ENCODE assay signal across 11 cellular contexts in the genomic region with DNA sequence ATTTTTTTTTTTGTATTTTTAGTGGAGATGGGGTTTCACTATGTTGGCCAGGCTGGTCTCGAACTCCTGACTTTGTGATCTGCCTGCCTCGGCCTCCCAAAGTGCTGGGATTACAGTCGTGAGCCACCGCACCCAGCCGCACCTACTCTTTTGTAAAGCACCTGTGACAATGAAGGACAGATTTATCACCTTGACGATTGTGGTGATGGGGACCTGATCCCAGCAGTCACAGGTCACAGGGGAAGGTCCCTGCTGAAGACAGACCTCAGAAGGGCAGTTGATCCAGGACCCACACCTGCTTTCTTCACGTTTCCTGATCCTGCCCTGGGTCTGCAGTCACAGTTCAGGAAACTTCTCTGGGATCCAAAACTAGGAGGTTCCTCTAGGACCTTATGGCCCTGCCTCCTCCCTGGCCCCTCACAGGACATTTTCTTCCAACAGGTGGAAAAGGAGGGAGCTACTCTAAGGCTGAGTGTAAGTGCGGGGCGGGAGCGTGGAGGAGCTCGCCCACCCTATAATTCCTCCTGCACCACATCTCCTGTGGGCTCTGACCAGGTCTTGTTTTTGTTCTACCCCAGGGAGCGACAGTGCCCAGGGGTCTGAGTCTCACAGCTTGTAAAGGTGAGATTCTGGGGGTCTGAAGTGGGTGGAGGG. TPM values are rescaled to one million over a fixed set of nuclear protein-coding genes. Genes with fewer than 3 reads are reported as not detected.
A peak's percentile ranks its signal among the peaks of the same experiment; 100 is the strongest.
DNase-seq lines count a peak whose midpoint lies in the region; ATAC-seq and TF ChIP-seq lines count a peak whose summit lies in the region.
"Had no signal": no experiment of that assay in that cellular context is flagged by ENCODE, and none has a peak within 500 bp of the region (broad histone marks: within the 10 kb centered on the region; RNA-seq: fewer than 3 reads in every experiment).

No MANE protein-coding gene starts in this region.

- peak overlapping the region; percentile 72 for H3K27ac Mint-ChIP-seq in activated T-helper 2 cell treated with anti-CD3 and anti-CD28 coated beads, Interferon-gamma antibody, Interleukin-2, Interleukin-4, amounts not matched to agents 10 μg/mL and 5 μg/mL and 100 μg/mL, durations not matched to agents 14 hours and 24 hours and 36 hours
- H3K27ac Mint-ChIP-seq in type B pancreatic cell = peak overlapping the region; percentile 53

- no peak for TF ChIP-seq CTCF in heart left ventricle (IDR thresholded peaks at IDR 0.05)
- TF ChIP-seq CTCF in type B pancreatic cell (conservative IDR thresholded peaks at IDR 0.05) = no peak

- intact Hi-C loops in heart left ventricle (cut with DNase I) = no loop called here
- intact Hi-C loops in cardiac septum (cut with DNase I) = no loop called here
- intact Hi-C loops in activated T-helper 2 cell treated with anti-CD3 and anti-CD28 coated beads, Interferon-gamma antibody, Interleukin-2, Interleukin-4, amounts not matched to agents 10 μg/mL and 5 μg/mL and 100 μg/mL, durations not matched to agents 14 hours and 24 hours and 36 hours (cut with micrococcal nuclease) = no loop called here

- peak overlapping the region; percentile 98 for H3K4me3 Mint-ChIP-seq in activated T-helper 2 cell treated with anti-CD3 and anti-CD28 coated beads, Interferon-gamma antibody, Interleukin-2, Interleukin-4, amounts not matched to agents 10 μg/mL and 5 μg/mL and 100 μg/mL, durations not matched to agents 14 hours and 24 hours and 36 hours (ENCODE audit: low read depth)
- peak overlapping the region; percentile 54 for H3K4me3 Mint-ChIP-seq in type B pancreatic cell

- H3K36me3 ChIP-seq in heart left ventricle = peaks cover 0 to 47% (median 42%) of the 10 kb centered on the region in 9 donors
- H3K36me3 ChIP-seq in muscle layer of duodenum (ENCODE audit: control insufficient read depth in 1 of 2, insufficient read depth in 2 of 2, low read length in 2 of 2) = peaks cover 33 to 34% of the 10 kb centered on the region in 2 donors

- peaks cover 62% of the 10 kb centered on the region for H3K36me3 Mint-ChIP-seq in activated T-helper 2 cell treated with anti-CD3 and anti-CD28 coated beads, Interferon-gamma antibody, Interleukin-2, Interleukin-4, amounts not matched to agents 10 μg/mL and 5 μg/mL and 100 μg/mL, durations not matched to agents 14 hours and 24 hours and 36 hours (ENCODE audit: low read depth)
- H3K36me3 Mint-ChIP-seq in type B pancreatic cell = peaks cover 4% of the 10 kb centered on the region

- H3K4me1 ChIP-seq in heart left ventricle (peaks cover 0 to 67% (median 19%) of the 10 kb centered on the region in 12 donors), muscle layer of duodenum (ENCODE audit: control insufficient read depth in 1 of 2, insufficient read depth in 2 of 2, low read length in 2 of 2) (peaks cover 7 to 23% of the 10 kb centered on the region in 2 donors)

- H3K4me1 Mint-ChIP-seq in activated T-helper 2 cell treated with anti-CD3 and anti-CD28 coated beads, Interferon-gamma antibody, Interleukin-2, Interleukin-4, amounts not matched to agents 10 μg/mL and 5 μg/mL and 100 μg/mL, durations not matched to agents 14 hours and 24 hours and 36 hours (ENCODE audit: low read depth) = peaks cover 67% of the 10 kb centered on the region
- peaks cover 10% of the 10 kb centered on the region for H3K4me1 Mint-ChIP-seq in type B pancreatic cell (ENCODE audit: unreplicated experiment)

- peak overlapping the region; percentile 13 to 99 (median 92) for H3K4me3 ChIP-seq in heart left ventricle
- H3K4me3 ChIP-seq in muscle layer of duodenum (ENCODE audit: low read depth in 1 of 2, low read length in 2 of 2) = peak overlapping the region; percentile 30 to 94
- H3K4me3 ChIP-seq: HAP-1 had no signal

- WGBS in heart left ventricle, 4 donors = 73 to 87% (median 80%) methylated on average over 12 of the region's 12 CpGs

- no peak for TF ChIP-seq POLR2A in heart left ventricle (IDR thresholded peaks at IDR 0.05)

- no peak for ATAC-seq in heart left ventricle
- ATAC-seq in GM21447 (IDR thresholded peaks at IDR 0.05; ENCODE audit: unreplicated experiment) = no peak
- no peak for ATAC-seq in HG03280 (IDR thresholded peaks at IDR 0.05; ENCODE audit: unreplicated experiment)

- no peaks in the 10 kb centered on the region for H3K9me3 Mint-ChIP-seq in activated T-helper 2 cell treated with anti-CD3 and anti-CD28 coated beads, Interferon-gamma antibody, Interleukin-2, Interleukin-4, amounts not matched to agents 10 μg/mL and 5 μg/mL and 100 μg/mL, durations not matched to agents 14 hours and 24 hours and 36 hours
- H3K9me3 Mint-ChIP-seq in type B pancreatic cell = no peaks in the 10 kb centered on the region

- H3K27me3 Mint-ChIP-seq in activated T-helper 2 cell treated with anti-CD3 and anti-CD28 coated beads, Interferon-gamma antibody, Interleukin-2, Interleukin-4, amounts not matched to agents 10 μg/mL and 5 μg/mL and 100 μg/mL, durations not matched to agents 14 hours and 24 hours and 36 hours (ENCODE audit: low read depth) = no peaks in the 10 kb centered on the region
- H3K27me3 Mint-ChIP-seq in type B pancreatic cell = peaks cover 25% of the 10 kb centered on the region

- peak overlapping the region in 8 of 12 donors; percentile 30 to 100 (median 97) for H3K27ac ChIP-seq in heart left ventricle
- H3K27ac ChIP-seq in muscle layer of duodenum (ENCODE audit: low read length) = no peak overlapping the region
- H3K27ac ChIP-seq: epithelial cell of prostate had no signal

- no peaks in the 10 kb centered on the region for H3K27me3 ChIP-seq in heart left ventricle
- H3K27me3 ChIP-seq in muscle layer of duodenum (ENCODE audit: low read depth, low read length) = no peaks in the 10 kb centered on the region

- DNase-seq in heart left ventricle = no peak
- no peak for DNase-seq in cardiac septum (ENCODE audit: low spot score)
- DNase-seq in activated T-helper 2 cell treated with anti-CD3 and anti-CD28 coated beads, Interferon-gamma antibody, Interleukin-2, Interleukin-4, amounts not matched to agents 10 μg/mL and 5 μg/mL and 100 μg/mL, durations not matched to agents 14 hours and 24 hours and 36 hours (ENCODE audit: low spot score) = no peak
- DNase-seq in type B pancreatic cell (ENCODE audit: extremely low spot score, unreplicated experiment) = no peak
- no peak for DNase-seq in NCI-H2107 treated with DMSO at 0.1 percent for 48 hours (lab: John Stamatoyannopoulos, UW; ENCODE audit: unreplicated experiment)
- DNase-seq: NCI-H2171 had no signal

- no peaks in the 10 kb centered on the region for H3K9me3 ChIP-seq in heart left ventricle
- no peaks in the 10 kb centered on the region for H3K9me3 ChIP-seq in muscle layer of duodenum (ENCODE audit: control insufficient read depth in 1 of 2, low read length in 2 of 2)
- H3K9me3 ChIP-seq: HAP-1 had no signal

RNA-seq across cellular contexts. Expression of gene HLA-E, which starts 2.8 kb away (rescaled TPM):
- total RNA-seq in heart left ventricle = 100 to 1,000 TPM in 8 of 9 donors, 10 to 100 TPM in 1; 96.1 to 560 (median 162) TPM
- 100 to 1,000 TPM; 160 to 200 TPM for polyA plus RNA-seq in heart left ventricle
- 126 TPM for total RNA-seq in cardiac septum
- total RNA-seq in activated T-helper 2 cell treated with anti-CD3 and anti-CD28 coated beads, Interferon-gamma antibody, Interleukin-2, Interleukin-4, amounts not matched to agents 10 μg/mL and 5 μg/mL and 100 μg/mL, durations not matched to agents 14 hours and 24 hours and 36 hours = 358 and 360 TPM in 2 replicates
- 50.8 and 109 TPM in 2 replicates for total RNA-seq in type B pancreatic cell (ENCODE audit: low replicate concordance)
